Comparison of ENCODE assay signal across 1 cellular context in the genomic region with DNA sequence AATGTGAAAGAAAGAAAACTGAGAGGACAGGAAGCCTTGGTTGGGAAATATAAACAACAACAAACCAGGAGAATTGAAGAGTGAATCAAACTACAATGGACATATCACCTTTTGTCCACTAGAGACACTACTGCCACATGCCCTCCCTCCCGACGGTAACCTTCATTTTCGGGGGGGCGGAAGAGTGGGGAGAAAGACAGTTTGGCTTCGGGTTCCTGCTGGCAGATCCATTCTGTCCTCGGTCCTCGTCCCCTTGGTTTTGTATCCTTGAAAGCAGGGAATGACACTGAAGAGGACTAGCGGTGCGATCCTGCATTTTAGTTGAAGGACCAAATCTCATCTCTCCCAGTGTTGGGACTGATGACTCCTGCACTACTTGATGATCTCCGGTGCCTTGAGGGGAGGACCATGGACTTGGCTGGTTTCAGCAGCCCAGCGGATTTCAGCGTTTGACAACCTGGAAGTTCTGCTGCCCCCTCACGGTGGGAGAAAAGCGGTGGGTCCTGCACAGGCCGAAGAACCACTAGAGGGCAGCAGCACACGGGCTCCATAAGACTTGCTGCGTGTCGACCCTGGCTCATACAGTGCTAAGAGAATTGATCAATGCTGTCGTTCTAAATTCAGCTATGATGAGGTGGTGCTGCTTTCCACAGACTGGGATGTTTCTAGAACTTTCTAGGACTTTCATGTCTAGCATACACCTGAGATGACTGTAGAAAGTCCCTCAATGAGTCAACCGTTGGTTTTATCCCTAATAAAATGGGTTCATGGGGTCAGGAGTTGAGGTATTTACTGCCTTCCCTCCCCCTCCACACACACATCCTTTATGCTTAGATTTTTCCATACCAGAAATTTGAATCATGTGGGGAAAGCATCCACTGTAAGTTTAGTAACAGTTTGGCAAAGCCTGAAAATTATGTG.
TF ChIP-seq lines count a peak whose summit lies in the region.

No MANE protein-coding gene starts in this region.

TF ChIP-seq in K562, 482 proteins besides CTCF, POLR2A, EP300 and RAD21 (continued from another document and continues in another):
- TF ChIP-seq, protein P1, sequence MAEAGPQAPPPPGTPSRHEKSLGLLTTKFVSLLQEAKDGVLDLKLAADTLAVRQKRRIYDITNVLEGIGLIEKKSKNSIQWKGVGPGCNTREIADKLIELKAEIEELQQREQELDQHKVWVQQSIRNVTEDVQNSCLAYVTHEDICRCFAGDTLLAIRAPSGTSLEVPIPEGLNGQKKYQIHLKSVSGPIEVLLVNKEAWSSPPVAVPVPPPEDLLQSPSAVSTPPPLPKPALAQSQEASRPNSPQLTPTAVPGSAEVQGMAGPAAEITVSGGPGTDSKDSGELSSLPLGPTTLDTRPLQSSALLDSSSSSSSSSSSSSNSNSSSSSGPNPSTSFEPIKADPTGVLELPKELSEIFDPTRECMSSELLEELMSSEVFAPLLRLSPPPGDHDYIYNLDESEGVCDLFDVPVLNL (CRISPR knock-in tag; IDR thresholded peaks at IDR 0.05; ENCODE audit: low read depth): no peak
- TF ChIP-seq MCM5 (IDR thresholded peaks at IDR 0.05; ENCODE audit: low read depth) (no peak), PML (IDR thresholded peaks at IDR 0.05; ENCODE audit: low read length) (no peak; the same call in 1 of the 2 replicates), RFX1 (IDR thresholded peaks at IDR 0.05) (no peak), POLR3G (IDR thresholded peaks at IDR 0.05; ENCODE audit: extremely low read depth, insufficient read length, insufficient replicate concordance) (no peak), NFXL1 (CRISPR knock-in tag; IDR thresholded peaks at IDR 0.05) (no peak), ETS2 (tag; IDR thresholded peaks at IDR 0.05; ENCODE audit: borderline replicate concordance, poor library complexity, severe bottlenecking) (no peak), CREM (IDR thresholded peaks at IDR 0.05; ENCODE audit: low read depth) (peak; percentile 65), NCOA2 (IDR thresholded peaks at IDR 0.05; ENCODE audit: partially characterized antibody in 2 of 2) (no peak), TGIF2 (CRISPR knock-in tag; IDR thresholded peaks at IDR 0.05) (no peak), RBM14 (IDR thresholded peaks at IDR 0.05; ENCODE audit: borderline replicate concordance, insufficient read depth, low read depth, low read length) (no peak), PRMT5 (CRISPR knock-in tag; IDR thresholded peaks at IDR 0.05) (no peak), NR4A1 (CRISPR knock-in tag; IDR thresholded peaks at IDR 0.05) (no peak; the same call in 1 of the 2 replicates), NR4A1 (tag; IDR thresholded peaks at IDR 0.05) (peak; percentile 55; the same call in 1 of the 2 replicates), ZFP30 (CRISPR knock-in tag; IDR thresholded peaks at IDR 0.05; ENCODE audit: borderline replicate concordance) (no peak), MAFK (IDR thresholded peaks at IDR 0.05; ENCODE audit: low read length) (no peak)
- TF ChIP-seq, protein P2, sequence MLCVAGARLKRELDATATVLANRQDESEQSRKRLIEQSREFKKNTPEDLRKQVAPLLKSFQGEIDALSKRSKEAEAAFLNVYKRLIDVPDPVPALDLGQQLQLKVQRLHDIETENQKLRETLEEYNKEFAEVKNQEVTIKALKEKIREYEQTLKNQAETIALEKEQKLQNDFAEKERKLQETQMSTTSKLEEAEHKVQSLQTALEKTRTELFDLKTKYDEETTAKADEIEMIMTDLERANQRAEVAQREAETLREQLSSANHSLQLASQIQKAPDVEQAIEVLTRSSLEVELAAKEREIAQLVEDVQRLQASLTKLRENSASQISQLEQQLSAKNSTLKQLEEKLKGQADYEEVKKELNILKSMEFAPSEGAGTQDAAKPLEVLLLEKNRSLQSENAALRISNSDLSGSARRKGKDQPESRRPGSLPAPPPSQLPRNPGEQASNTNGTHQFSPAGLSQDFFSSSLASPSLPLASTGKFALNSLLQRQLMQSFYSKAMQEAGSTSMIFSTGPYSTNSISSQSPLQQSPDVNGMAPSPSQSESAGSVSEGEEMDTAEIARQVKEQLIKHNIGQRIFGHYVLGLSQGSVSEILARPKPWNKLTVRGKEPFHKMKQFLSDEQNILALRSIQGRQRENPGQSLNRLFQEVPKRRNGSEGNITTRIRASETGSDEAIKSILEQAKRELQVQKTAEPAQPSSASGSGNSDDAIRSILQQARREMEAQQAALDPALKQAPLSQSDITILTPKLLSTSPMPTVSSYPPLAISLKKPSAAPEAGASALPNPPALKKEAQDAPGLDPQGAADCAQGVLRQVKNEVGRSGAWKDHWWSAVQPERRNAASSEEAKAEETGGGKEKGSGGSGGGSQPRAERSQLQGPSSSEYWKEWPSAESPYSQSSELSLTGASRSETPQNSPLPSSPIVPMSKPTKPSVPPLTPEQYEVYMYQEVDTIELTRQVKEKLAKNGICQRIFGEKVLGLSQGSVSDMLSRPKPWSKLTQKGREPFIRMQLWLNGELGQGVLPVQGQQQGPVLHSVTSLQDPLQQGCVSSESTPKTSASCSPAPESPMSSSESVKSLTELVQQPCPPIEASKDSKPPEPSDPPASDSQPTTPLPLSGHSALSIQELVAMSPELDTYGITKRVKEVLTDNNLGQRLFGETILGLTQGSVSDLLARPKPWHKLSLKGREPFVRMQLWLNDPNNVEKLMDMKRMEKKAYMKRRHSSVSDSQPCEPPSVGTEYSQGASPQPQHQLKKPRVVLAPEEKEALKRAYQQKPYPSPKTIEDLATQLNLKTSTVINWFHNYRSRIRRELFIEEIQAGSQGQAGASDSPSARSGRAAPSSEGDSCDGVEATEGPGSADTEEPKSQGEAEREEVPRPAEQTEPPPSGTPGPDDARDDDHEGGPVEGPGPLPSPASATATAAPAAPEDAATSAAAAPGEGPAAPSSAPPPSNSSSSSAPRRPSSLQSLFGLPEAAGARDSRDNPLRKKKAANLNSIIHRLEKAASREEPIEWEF (CRISPR knock-in tag; IDR thresholded peaks at IDR 0.05): no peak
- TF ChIP-seq, protein P3, sequence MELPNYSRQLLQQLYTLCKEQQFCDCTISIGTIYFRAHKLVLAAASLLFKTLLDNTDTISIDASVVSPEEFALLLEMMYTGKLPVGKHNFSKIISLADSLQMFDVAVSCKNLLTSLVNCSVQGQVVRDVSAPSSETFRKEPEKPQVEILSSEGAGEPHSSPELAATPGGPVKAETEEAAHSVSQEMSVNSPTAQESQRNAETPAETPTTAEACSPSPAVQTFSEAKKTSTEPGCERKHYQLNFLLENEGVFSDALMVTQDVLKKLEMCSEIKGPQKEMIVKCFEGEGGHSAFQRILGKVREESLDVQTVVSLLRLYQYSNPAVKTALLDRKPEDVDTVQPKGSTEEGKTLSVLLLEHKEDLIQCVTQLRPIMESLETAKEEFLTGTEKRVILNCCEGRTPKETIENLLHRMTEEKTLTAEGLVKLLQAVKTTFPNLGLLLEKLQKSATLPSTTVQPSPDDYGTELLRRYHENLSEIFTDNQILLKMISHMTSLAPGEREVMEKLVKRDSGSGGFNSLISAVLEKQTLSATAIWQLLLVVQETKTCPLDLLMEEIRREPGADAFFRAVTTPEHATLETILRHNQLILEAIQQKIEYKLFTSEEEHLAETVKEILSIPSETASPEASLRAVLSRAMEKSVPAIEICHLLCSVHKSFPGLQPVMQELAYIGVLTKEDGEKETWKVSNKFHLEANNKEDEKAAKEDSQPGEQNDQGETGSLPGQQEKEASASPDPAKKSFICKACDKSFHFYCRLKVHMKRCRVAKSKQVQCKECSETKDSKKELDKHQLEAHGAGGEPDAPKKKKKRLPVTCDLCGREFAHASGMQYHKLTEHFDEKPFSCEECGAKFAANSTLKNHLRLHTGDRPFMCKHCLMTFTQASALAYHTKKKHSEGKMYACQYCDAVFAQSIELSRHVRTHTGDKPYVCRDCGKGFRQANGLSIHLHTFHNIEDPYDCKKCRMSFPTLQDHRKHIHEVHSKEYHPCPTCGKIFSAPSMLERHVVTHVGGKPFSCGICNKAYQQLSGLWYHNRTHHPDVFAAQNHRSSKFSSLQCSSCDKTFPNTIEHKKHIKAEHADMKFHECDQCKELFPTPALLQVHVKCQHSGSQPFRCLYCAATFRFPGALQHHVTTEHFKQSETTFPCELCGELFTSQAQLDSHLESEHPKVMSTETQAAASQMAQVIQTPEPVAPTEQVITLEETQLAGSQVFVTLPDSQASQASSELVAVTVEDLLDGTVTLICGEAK (IDR thresholded peaks at IDR 0.05): peak; percentile 66
- TF ChIP-seq, protein P3 (CRISPR knock-in tag; IDR thresholded peaks at IDR 0.05): no peak
- TF ChIP-seq, protein P4, sequence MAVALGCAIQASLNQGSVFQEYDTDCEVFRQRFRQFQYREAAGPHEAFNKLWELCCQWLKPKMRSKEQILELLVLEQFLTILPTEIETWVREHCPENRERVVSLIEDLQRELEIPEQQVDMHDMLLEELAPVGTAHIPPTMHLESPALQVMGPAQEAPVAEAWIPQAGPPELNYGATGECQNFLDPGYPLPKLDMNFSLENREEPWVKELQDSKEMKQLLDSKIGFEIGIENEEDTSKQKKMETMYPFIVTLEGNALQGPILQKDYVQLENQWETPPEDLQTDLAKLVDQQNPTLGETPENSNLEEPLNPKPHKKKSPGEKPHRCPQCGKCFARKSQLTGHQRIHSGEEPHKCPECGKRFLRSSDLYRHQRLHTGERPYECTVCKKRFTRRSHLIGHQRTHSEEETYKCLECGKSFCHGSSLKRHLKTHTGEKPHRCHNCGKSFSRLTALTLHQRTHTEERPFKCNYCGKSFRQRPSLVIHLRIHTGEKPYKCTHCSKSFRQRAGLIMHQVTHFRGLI (CRISPR knock-in tag; IDR thresholded peaks at IDR 0.05): no peak
- TF ChIP-seq, protein P5, sequence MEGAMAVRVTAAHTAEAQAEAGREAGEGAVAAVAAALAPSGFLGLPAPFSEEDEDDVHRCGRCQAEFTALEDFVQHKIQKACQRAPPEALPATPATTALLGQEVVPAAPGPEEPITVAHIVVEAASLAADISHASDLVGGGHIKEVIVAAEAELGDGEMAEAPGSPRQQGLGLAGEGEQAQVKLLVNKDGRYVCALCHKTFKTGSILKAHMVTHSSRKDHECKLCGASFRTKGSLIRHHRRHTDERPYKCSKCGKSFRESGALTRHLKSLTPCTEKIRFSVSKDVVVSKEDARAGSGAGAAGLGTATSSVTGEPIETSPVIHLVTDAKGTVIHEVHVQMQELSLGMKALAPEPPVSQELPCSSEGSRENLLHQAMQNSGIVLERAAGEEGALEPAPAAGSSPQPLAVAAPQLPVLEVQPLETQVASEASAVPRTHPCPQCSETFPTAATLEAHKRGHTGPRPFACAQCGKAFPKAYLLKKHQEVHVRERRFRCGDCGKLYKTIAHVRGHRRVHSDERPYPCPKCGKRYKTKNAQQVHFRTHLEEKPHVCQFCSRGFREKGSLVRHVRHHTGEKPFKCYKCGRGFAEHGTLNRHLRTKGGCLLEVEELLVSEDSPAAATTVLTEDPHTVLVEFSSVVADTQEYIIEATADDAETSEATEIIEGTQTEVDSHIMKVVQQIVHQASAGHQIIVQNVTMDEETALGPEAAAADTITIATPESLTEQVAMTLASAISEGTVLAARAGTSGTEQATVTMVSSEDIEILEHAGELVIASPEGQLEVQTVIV (CRISPR knock-in tag; IDR thresholded peaks at IDR 0.05; ENCODE audit: borderline replicate concordance): no peak
